Comparison of ENCODE assay signal across 34 cellular contexts in the genomic region with DNA sequence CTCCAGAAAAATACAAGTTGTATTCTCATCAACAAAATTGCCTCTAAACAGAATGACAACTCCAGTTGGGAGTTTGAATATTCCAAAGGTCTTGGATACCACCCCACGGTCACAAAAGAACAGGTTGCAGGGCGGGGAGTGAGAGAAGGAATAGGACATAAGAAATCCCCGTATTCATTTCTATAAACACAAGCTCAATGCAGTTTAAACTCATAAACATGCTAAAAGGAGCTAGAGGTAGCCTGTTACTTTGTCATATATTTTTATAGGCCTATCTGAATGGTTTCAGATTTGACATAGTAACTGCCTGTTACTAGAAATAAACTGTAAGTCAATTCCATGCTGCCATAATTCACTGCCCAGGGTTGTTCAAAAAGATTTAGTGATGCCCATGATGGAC.
"Had no signal": no experiment of that assay in that cellular context is flagged by ENCODE, and none has a peak within 500 bp of the region (broad histone marks: within the 10 kb centered on the region; RNA-seq: fewer than 3 reads in every experiment).

No MANE protein-coding gene starts in this region.

- H3K4me1 Mint-ChIP-seq: activated B cell treated with CpG ODN at 0.5 μM for 24 hours; activated CD4-positive, alpha-beta memory T cell treated with anti-CD3 and anti-CD28 coated beads, Interleukin-2, amount 10 ng/mL, durations not matched to agents 7 days and 5 days; activated CD4-positive, alpha-beta T cell treated with anti-CD3 and anti-CD28 coated beads for 36 hours; activated CD4-positive, alpha-beta T cell treated with anti-CD3 and anti-CD28 coated beads, Interleukin-2, amount 10 ng/mL, durations not matched to agents 7 days and 5 days; activated CD8-positive, alpha-beta memory T cell treated with anti-CD3 and anti-CD28 coated beads, Interleukin-2, amount 10 ng/mL, durations not matched to agents 7 days and 5 days; activated naive CD4-positive, alpha-beta T cell treated with anti-CD3 and anti-CD28 coated beads, Interleukin-2, amount 10 ng/mL, durations not matched to agents 7 days and 5 days; activated naive CD4-positive, alpha-beta T cell treated with anti-CD3 and anti-CD28 coated beads, Interleukin-2, amount 50 U/mL, for 24 hours; activated naive CD8-positive, alpha-beta T cell treated with anti-CD3 and anti-CD28 coated beads, Interleukin-2, amount 10 ng/mL, durations not matched to agents 7 days and 5 days; activated naive CD8-positive, alpha-beta T cell treated with anti-CD3 and anti-CD28 coated beads, Interleukin-2, amount 50 U/mL, for 24 hours; central memory CD8-positive, alpha-beta T cell had no signal

- DNase-seq: activated B cell treated with CpG ODN at 0.5 μM for 24 hours; activated CD4-positive, alpha-beta memory T cell treated with anti-CD3 and anti-CD28 coated beads, Interleukin-2, amount 10 ng/mL, durations not matched to agents 7 days and 5 days; activated CD4-positive, alpha-beta T cell treated with anti-CD3 and anti-CD28 coated beads for 1 hour; activated CD4-positive, alpha-beta T cell treated with anti-CD3 and anti-CD28 coated beads for 36 hours; activated CD4-positive, alpha-beta T cell treated with anti-CD3 and anti-CD28 coated beads for 48 hours; activated CD4-positive, alpha-beta T cell treated with anti-CD3 and anti-CD28 coated beads, Interleukin-2, amount 10 ng/mL, durations not matched to agents 7 days and 5 days; activated CD4-positive, alpha-beta T cell treated with anti-CD3 and anti-CD28 coated beads, Interleukin-2, amount 50 U/mL, for 48 hours; activated CD8-positive, alpha-beta memory T cell treated with anti-CD3 and anti-CD28 coated beads for 24 hours; activated CD8-positive, alpha-beta memory T cell treated with anti-CD3 and anti-CD28 coated beads, Interleukin-2, amount 10 ng/mL, durations not matched to agents 7 days and 5 days; activated CD8-positive, alpha-beta memory T cell treated with anti-CD3 and anti-CD28 coated beads, Interleukin-2, amount 50 U/mL, for 48 hours; activated CD8-positive, alpha-beta T cell treated with anti-CD3 and anti-CD28 coated beads, Interleukin-2, amount 10 ng/mL, durations not matched to agents 7 days and 5 days; activated effector memory CD4-positive, alpha-beta T cell treated with Interleukin-2 at 50 U/mL for 16 hours; activated gamma-delta T cell; activated naive CD4-positive, alpha-beta T cell treated with anti-CD3 and anti-CD28 coated beads, Interleukin-2, amount 10 ng/mL, durations not matched to agents 7 days and 5 days; activated naive CD4-positive, alpha-beta T cell treated with Interleukin-2 at 50 U/mL for 16 hours; activated naive CD8-positive, alpha-beta T cell treated with anti-CD3 and anti-CD28 coated beads, Interleukin-2, amount 10 ng/mL, durations not matched to agents 7 days and 5 days; activated naive CD8-positive, alpha-beta T cell treated with anti-CD3 and anti-CD28 coated beads, Interleukin-2, amount 50 U/mL, for 24 hours; activated T-cell treated with anti-CD3 and anti-CD28 coated beads, Interleukin-2, amount 50 U/mL, for 24 hours; activated T-cell treated with anti-CD3 and anti-CD28 coated beads, Interleukin-2, amount 50 U/mL, for 48 hours; amygdala; caudate nucleus; cerebellar nuclear complex; T-helper 1 cell; T-helper 2 cell; T-helper 9 cell had no signal

- H3K36me3 ChIP-seq: ascending aorta, cardiac muscle cell had no signal

- H3K9me3 Mint-ChIP-seq: activated B cell treated with CpG ODN at 0.5 μM for 24 hours; activated CD4-positive, alpha-beta memory T cell treated with anti-CD3 and anti-CD28 coated beads, Interleukin-2, amount 10 ng/mL, durations not matched to agents 7 days and 5 days; activated CD4-positive, alpha-beta T cell treated with anti-CD3 and anti-CD28 coated beads, Interleukin-2, amount 10 ng/mL, durations not matched to agents 7 days and 5 days; activated naive CD4-positive, alpha-beta T cell treated with anti-CD3 and anti-CD28 coated beads, Interleukin-2, amount 10 ng/mL, durations not matched to agents 7 days and 5 days; activated naive CD4-positive, alpha-beta T cell treated with anti-CD3 and anti-CD28 coated beads, Interleukin-2, amount 50 U/mL, for 24 hours; activated naive CD8-positive, alpha-beta T cell treated with anti-CD3 and anti-CD28 coated beads, Interleukin-2, amount 10 ng/mL, durations not matched to agents 7 days and 5 days; activated naive CD8-positive, alpha-beta T cell treated with anti-CD3 and anti-CD28 coated beads, Interleukin-2, amount 50 U/mL, for 24 hours; activated T-cell treated with anti-CD3 and anti-CD28 coated beads, Interleukin-2, amount 50 U/mL, for 24 hours; activated T-helper 2 cell treated with anti-CD3 and anti-CD28 coated beads, Interferon-gamma antibody, Interleukin-2, Interleukin-4, amounts not matched to agents 10 μg/mL and 5 μg/mL and 100 μg/mL, durations not matched to agents 14 hours and 24 hours and 36 hours; brain; central memory CD8-positive, alpha-beta T cell; T-helper 1 cell treated with Interleukin-12 subunit alpha and Interleukin-12 subunit beta and Interleukin-4 antibody, amounts not matched to agents 30 μg/mL and 1 μg/mL, for 36 hours; T-helper 2 cell treated with Interferon-gamma antibody and Interleukin-4, amounts not matched to agents 5 μg/mL and 100 μg/mL, for 36 hours had no signal

- H3K27me3 ChIP-seq: ascending aorta, cardiac muscle cell had no signal

- H3K36me3 Mint-ChIP-seq: activated CD8-positive, alpha-beta memory T cell treated with anti-CD3 and anti-CD28 coated beads, Interleukin-2, amount 10 ng/mL, durations not matched to agents 7 days and 5 days; activated naive CD4-positive, alpha-beta T cell treated with anti-CD3 and anti-CD28 coated beads, Interleukin-2, amount 10 ng/mL, durations not matched to agents 7 days and 5 days; activated naive CD4-positive, alpha-beta T cell treated with anti-CD3 and anti-CD28 coated beads, Interleukin-2, amount 50 U/mL, for 24 hours; activated naive CD8-positive, alpha-beta T cell; activated naive CD8-positive, alpha-beta T cell treated with anti-CD3 and anti-CD28 coated beads, Interleukin-2, amount 10 ng/mL, durations not matched to agents 7 days and 5 days; brain had no signal

- H3K9me3 ChIP-seq: ascending aorta had no signal

- H3K4me3 ChIP-seq: ascending aorta, cardiac muscle cell had no signal

- H3K27ac Mint-ChIP-seq: activated B cell treated with CpG ODN at 0.5 μM for 24 hours; activated CD4-positive, alpha-beta memory T cell treated with anti-CD3 and anti-CD28 coated beads, Interleukin-2, amount 10 ng/mL, durations not matched to agents 7 days and 5 days; activated CD4-positive, alpha-beta T cell treated with anti-CD3 and anti-CD28 coated beads for 36 hours; activated CD4-positive, alpha-beta T cell treated with anti-CD3 and anti-CD28 coated beads, Interleukin-2, amount 10 ng/mL, durations not matched to agents 7 days and 5 days; activated CD8-positive, alpha-beta memory T cell treated with anti-CD3 and anti-CD28 coated beads, Interleukin-2, amount 10 ng/mL, durations not matched to agents 7 days and 5 days; activated CD8-positive, alpha-beta T cell treated with anti-CD3 and anti-CD28 coated beads, Interleukin-2, amount 10 ng/mL, durations not matched to agents 7 days and 5 days; activated naive CD4-positive, alpha-beta T cell treated with anti-CD3 and anti-CD28 coated beads, Interleukin-2, amount 10 ng/mL, durations not matched to agents 7 days and 5 days; activated naive CD4-positive, alpha-beta T cell treated with anti-CD3 and anti-CD28 coated beads, Interleukin-2, amount 50 U/mL, for 24 hours; activated naive CD8-positive, alpha-beta T cell; activated naive CD8-positive, alpha-beta T cell treated with anti-CD3 and anti-CD28 coated beads, Interleukin-2, amount 10 ng/mL, durations not matched to agents 7 days and 5 days; activated naive CD8-positive, alpha-beta T cell treated with anti-CD3 and anti-CD28 coated beads, Interleukin-2, amount 50 U/mL, for 24 hours; activated T-cell treated with anti-CD3 and anti-CD28 coated beads, Interleukin-2, amount 50 U/mL, for 24 hours; activated T-helper 2 cell treated with anti-CD3 and anti-CD28 coated beads, Interferon-gamma antibody, Interleukin-2, Interleukin-4, amounts not matched to agents 10 μg/mL and 5 μg/mL and 100 μg/mL, durations not matched to agents 14 hours and 24 hours and 36 hours; T-helper 1 cell treated with Interleukin-12 subunit alpha and Interleukin-12 subunit beta and Interleukin-4 antibody, amounts not matched to agents 30 μg/mL and 1 μg/mL, for 36 hours; T-helper 2 cell treated with Interferon-gamma antibody and Interleukin-4, amounts not matched to agents 5 μg/mL and 100 μg/mL, for 36 hours had no signal

- ATAC-seq: activated CD4-positive, alpha-beta T cell treated with anti-CD3 and anti-CD28 coated beads for 36 hours; activated CD8-positive, alpha-beta memory T cell treated with anti-CD3 and anti-CD28 coated beads, Interleukin-2, amount 10 ng/mL, durations not matched to agents 7 days and 5 days; activated CD8-positive, alpha-beta T cell treated with anti-CD3 and anti-CD28 coated beads, Interleukin-2, amount 10 ng/mL, durations not matched to agents 7 days and 5 days; activated naive CD8-positive, alpha-beta T cell treated with anti-CD3 and anti-CD28 coated beads, Interleukin-2, amount 50 U/mL, for 24 hours had no signal

- H3K4me1 ChIP-seq: ascending aorta had no signal

- H3K27me3 Mint-ChIP-seq: activated B cell treated with CpG ODN at 0.5 μM for 24 hours; activated CD4-positive, alpha-beta memory T cell treated with anti-CD3 and anti-CD28 coated beads, Interleukin-2, amount 10 ng/mL, durations not matched to agents 7 days and 5 days; activated CD4-positive, alpha-beta T cell treated with anti-CD3 and anti-CD28 coated beads for 36 hours; activated CD4-positive, alpha-beta T cell treated with anti-CD3 and anti-CD28 coated beads, Interleukin-2, amount 10 ng/mL, durations not matched to agents 7 days and 5 days; activated CD8-positive, alpha-beta memory T cell treated with anti-CD3 and anti-CD28 coated beads, Interleukin-2, amount 10 ng/mL, durations not matched to agents 7 days and 5 days; activated naive CD4-positive, alpha-beta T cell treated with anti-CD3 and anti-CD28 coated beads, Interleukin-2, amount 10 ng/mL, durations not matched to agents 7 days and 5 days; activated naive CD4-positive, alpha-beta T cell treated with anti-CD3 and anti-CD28 coated beads, Interleukin-2, amount 50 U/mL, for 24 hours; activated naive CD8-positive, alpha-beta T cell; activated naive CD8-positive, alpha-beta T cell treated with anti-CD3 and anti-CD28 coated beads, Interleukin-2, amount 10 ng/mL, durations not matched to agents 7 days and 5 days; activated naive CD8-positive, alpha-beta T cell treated with anti-CD3 and anti-CD28 coated beads, Interleukin-2, amount 50 U/mL, for 24 hours; activated T-cell treated with anti-CD3 and anti-CD28 coated beads, Interleukin-2, amount 50 U/mL, for 24 hours; brain; central memory CD8-positive, alpha-beta T cell had no signal

- H3K4me3 Mint-ChIP-seq: activated B cell treated with CpG ODN at 0.5 μM for 24 hours; activated CD4-positive, alpha-beta memory T cell treated with anti-CD3 and anti-CD28 coated beads, Interleukin-2, amount 10 ng/mL, durations not matched to agents 7 days and 5 days; activated CD4-positive, alpha-beta T cell treated with anti-CD3 and anti-CD28 coated beads for 36 hours; activated CD4-positive, alpha-beta T cell treated with anti-CD3 and anti-CD28 coated beads, Interleukin-2, amount 10 ng/mL, durations not matched to agents 7 days and 5 days; activated CD8-positive, alpha-beta memory T cell treated with anti-CD3 and anti-CD28 coated beads, Interleukin-2, amount 10 ng/mL, durations not matched to agents 7 days and 5 days; activated CD8-positive, alpha-beta T cell treated with anti-CD3 and anti-CD28 coated beads, Interleukin-2, amount 10 ng/mL, durations not matched to agents 7 days and 5 days; activated naive CD4-positive, alpha-beta T cell treated with anti-CD3 and anti-CD28 coated beads, Interleukin-2, amount 10 ng/mL, durations not matched to agents 7 days and 5 days; activated naive CD4-positive, alpha-beta T cell treated with anti-CD3 and anti-CD28 coated beads, Interleukin-2, amount 50 U/mL, for 24 hours; activated naive CD8-positive, alpha-beta T cell; activated naive CD8-positive, alpha-beta T cell treated with anti-CD3 and anti-CD28 coated beads, Interleukin-2, amount 10 ng/mL, durations not matched to agents 7 days and 5 days; activated naive CD8-positive, alpha-beta T cell treated with anti-CD3 and anti-CD28 coated beads, Interleukin-2, amount 50 U/mL, for 24 hours; activated T-cell treated with anti-CD3 and anti-CD28 coated beads, Interleukin-2, amount 50 U/mL, for 24 hours; central memory CD8-positive, alpha-beta T cell; T-helper 1 cell treated with Interleukin-12 subunit alpha and Interleukin-12 subunit beta and Interleukin-4 antibody, amounts not matched to agents 30 μg/mL and 1 μg/mL, for 36 hours; T-helper 2 cell treated with Interferon-gamma antibody and Interleukin-4, amounts not matched to agents 5 μg/mL and 100 μg/mL, for 36 hours had no signal
